In the genomic region with DNA sequence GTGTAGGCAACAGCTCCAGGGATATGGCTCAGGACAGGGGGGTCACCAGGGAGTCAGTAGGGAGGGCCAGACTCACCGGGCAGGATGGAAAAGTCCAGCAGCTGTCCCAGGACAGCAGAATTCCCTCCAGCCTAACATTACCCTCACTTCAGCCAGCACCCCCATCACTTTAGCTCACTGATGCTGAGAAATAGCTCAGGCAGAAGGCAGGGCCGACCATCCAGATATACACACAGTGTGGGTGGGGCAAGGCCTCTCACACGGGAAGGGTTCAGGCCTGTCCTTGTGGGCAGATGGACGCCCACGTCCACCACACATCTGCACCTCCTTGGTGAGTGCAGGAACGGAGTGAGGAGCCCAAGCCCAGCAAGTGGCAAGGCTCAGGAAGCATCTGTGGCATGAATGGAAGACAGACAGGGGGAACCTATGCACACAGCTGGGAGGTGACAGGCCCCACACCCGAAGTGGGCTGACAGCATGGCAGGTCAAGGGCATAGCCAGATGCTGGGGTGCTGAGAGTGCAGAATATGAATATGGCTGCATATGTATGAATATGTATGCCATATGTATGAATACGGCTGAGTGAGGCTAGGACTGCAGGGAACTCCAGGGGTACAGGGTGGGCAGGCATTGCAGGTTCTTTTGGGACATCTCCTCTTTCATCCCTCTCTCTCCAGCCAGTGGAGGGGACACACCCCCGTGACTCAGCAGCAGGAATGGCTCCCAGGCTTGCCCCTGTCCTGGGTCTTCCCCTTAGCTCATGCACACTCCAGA, we compare ENCODE assay signal across 12 cellular contexts. TPM values are rescaled to one million over a fixed set of nuclear protein-coding genes. Genes with fewer than 3 reads are reported as not detected.
A peak's percentile ranks its signal among the peaks of the same experiment; 100 is the strongest.
DNase-seq lines count a peak whose midpoint lies in the region; ATAC-seq and TF ChIP-seq lines count a peak whose summit lies in the region.
"Had no signal": no experiment of that assay in that cellular context is flagged by ENCODE, and none has a peak within 500 bp of the region (broad histone marks: within the 10 kb centered on the region; RNA-seq: fewer than 3 reads in every experiment).

No MANE protein-coding gene starts in this region.

- H3K36me3 Mint-ChIP-seq in glutamatergic neuron (ENCODE audit: unreplicated experiment), result peaks cover 4% of the 10 kb centered on the region

- peak overlapping the region; percentile 35 for H3K4me3 Mint-ChIP-seq in glutamatergic neuron (ENCODE audit: unreplicated experiment)
- H3K4me3 Mint-ChIP-seq: central memory CD8-positive, alpha-beta T cell had no signal

- no peak for TF ChIP-seq CTCF in glutamatergic neuron (IDR thresholded peaks at IDR 0.05; ENCODE audit: partially characterized antibody, unreplicated experiment)

- H3K4me3 ChIP-seq in skeletal muscle satellite cell (ENCODE audit: low read length), result no peak overlapping the region

- peak overlapping the region; percentile 22 for H3K4me2 ChIP-seq in skeletal muscle satellite cell (ENCODE audit: low read length)

- peaks cover 43% of the 10 kb centered on the region for H3K4me1 ChIP-seq in skeletal muscle satellite cell (ENCODE audit: control insufficient read depth, insufficient read depth, low read length)

- H3K36me3 ChIP-seq in skeletal muscle satellite cell (ENCODE audit: insufficient read depth, low read length), result no peaks in the 10 kb centered on the region

- H3K27me3 ChIP-seq in skeletal muscle satellite cell (ENCODE audit: control insufficient read depth, insufficient read depth, low read length), result no peaks in the 10 kb centered on the region

- H3K4me1 Mint-ChIP-seq in glutamatergic neuron (ENCODE audit: low read depth, unreplicated experiment), result peaks cover 53% of the 10 kb centered on the region

- DNase-seq in ELR (ENCODE audit: low read depth) (peak; percentile 59), RPMI7951 (ENCODE audit: low read depth) (peak; percentile 27), glutamatergic neuron (no peak), GM19238 (ENCODE audit: insufficient read length, low spot score) (no peak), hypothalamus (lab: John Stamatoyannopoulos, UW) (no peak), GM19240 (ENCODE audit: insufficient read length, low spot score) (no peak)
- DNase-seq: activated T-cell treated with anti-CD3 and anti-CD28 coated beads, Interleukin-2, amount 50 U/mL, for 1 hour; mesendoderm; NCI-H1048 had no signal

- peak overlapping the region; percentile 96 for H3K27ac Mint-ChIP-seq in glutamatergic neuron (ENCODE audit: unreplicated experiment)

- H3K9ac ChIP-seq in skeletal muscle satellite cell (ENCODE audit: low read depth, low read length), result no peak overlapping the region

- H3K9me3 ChIP-seq in skeletal muscle satellite cell (replicated peaks; ENCODE audit: low read length), result no peaks in the 10 kb centered on the region

- H3K27me3 Mint-ChIP-seq in glutamatergic neuron (ENCODE audit: unreplicated experiment), result peaks cover 10% of the 10 kb centered on the region
- H3K27me3 Mint-ChIP-seq: central memory CD8-positive, alpha-beta T cell had no signal

- H3K9me3 Mint-ChIP-seq in glutamatergic neuron (ENCODE audit: unreplicated experiment), result peaks cover 20% of the 10 kb centered on the region
- H3K9me3 Mint-ChIP-seq: central memory CD8-positive, alpha-beta T cell had no signal

- no peak for ATAC-seq in GM19397 (IDR thresholded peaks at IDR 0.05; ENCODE audit: unreplicated experiment)

RNA-seq across cellular contexts. Expression of gene BICD2, which starts 17.0 kb away (rescaled TPM):
- total RNA-seq in RPMI7951 (2014; rRNA removed; shearing (Covaris generic)), result 20.1 and 21.6 TPM in 2 replicates
- 43.7 TPM for total RNA-seq in glutamatergic neuron (ENCODE audit: unreplicated experiment)
- total RNA-seq in skeletal muscle satellite cell (2012; rRNA removed), result 43.1 and 46.1 TPM in 2 replicates

Comparison
In these comparisons a context has a peak if more than half of its experiments do, and no peak if none do; other contexts are left out.
1. DNase-seq: peak in ELR (single experiment) and RPMI7951 (single experiment); none in glutamatergic neuron (single experiment), GM19238 (single experiment), hypothalamus (0 of 51) and GM19240 (single experiment).